In the genomic region with DNA sequence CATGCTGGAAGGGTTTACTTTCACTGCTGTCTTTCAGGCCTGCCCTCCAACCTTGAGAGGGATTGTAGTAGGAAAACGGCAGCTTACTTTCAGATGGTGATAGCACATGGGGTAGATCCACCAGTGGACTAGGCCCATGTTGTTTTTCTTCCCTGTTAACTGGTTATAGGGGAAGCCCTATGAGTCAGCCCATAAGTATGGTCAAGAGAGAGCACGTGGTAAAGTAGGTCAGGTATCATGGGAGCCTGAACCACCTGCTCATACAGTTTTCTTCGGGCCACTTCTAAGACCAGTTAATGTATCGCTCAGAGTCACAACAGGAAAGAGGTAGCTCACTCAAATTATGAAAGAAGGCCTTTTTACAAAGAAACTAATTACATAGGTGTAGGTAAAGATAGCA, we compare ENCODE assay signal across 21 cellular contexts. TPM values are rescaled to one million over a fixed set of nuclear protein-coding genes. Genes with fewer than 3 reads are reported as not detected.
A peak's percentile ranks its signal among the peaks of the same experiment; 100 is the strongest.
DNase-seq lines count a peak whose midpoint lies in the region; ATAC-seq and TF ChIP-seq lines count a peak whose summit lies in the region.
"Had no signal": no experiment of that assay in that cellular context is flagged by ENCODE, and none has a peak within 500 bp of the region (broad histone marks: within the 10 kb centered on the region; RNA-seq: fewer than 3 reads in every experiment).

No MANE protein-coding gene starts in this region.

- peaks cover 48% of the 10 kb centered on the region for H3K4me1 Mint-ChIP-seq in stimulated activated naive CD8-positive, alpha-beta T cell treated with anti-CD3 and anti-CD28 coated beads, Interleukin-15, amount 100 ng/mL, for 72 hours
- H3K4me1 Mint-ChIP-seq in activated T-helper 1 cell treated with anti-CD3 and anti-CD28 coated beads, Interleukin-12 subunit alpha, Interleukin-12 subunit beta, Interleukin-2, Interleukin-4 antibody, amounts not matched to agents 30 ng/mL and 10 ng/mL and 1 ng/mL, durations not matched to agents 14 hours and 24 hours and 36 hours (ENCODE audit: low read depth): peaks cover 26% of the 10 kb centered on the region
- peaks cover 9% of the 10 kb centered on the region for H3K4me1 Mint-ChIP-seq in endodermal cell
- H3K4me1 Mint-ChIP-seq: CD14-positive monocyte had no signal

- WGBS in endodermal cell (ENCODE audit: insufficient coverage in 1 of 2, insufficient read length in 1 of 2), 2 experiments: 93 to 97% methylated on average over 4 of the region's 4 CpGs

- no peak overlapping the region for H3K9ac ChIP-seq in endodermal cell (ENCODE audit: extremely low read depth, low read length, poor library complexity, severe bottlenecking)

- no peaks in the 10 kb centered on the region for H3K27me3 Mint-ChIP-seq in stimulated activated naive CD8-positive, alpha-beta T cell treated with anti-CD3 and anti-CD28 coated beads, Interleukin-15, amount 100 ng/mL, for 72 hours
- H3K27me3 Mint-ChIP-seq in activated T-helper 1 cell treated with anti-CD3 and anti-CD28 coated beads, Interleukin-12 subunit alpha, Interleukin-12 subunit beta, Interleukin-2, Interleukin-4 antibody, amounts not matched to agents 30 ng/mL and 10 ng/mL and 1 ng/mL, durations not matched to agents 14 hours and 24 hours and 36 hours (ENCODE audit: insufficient read depth): no peaks in the 10 kb centered on the region
- no peaks in the 10 kb centered on the region for H3K27me3 Mint-ChIP-seq in endodermal cell (ENCODE audit: insufficient read depth)
- H3K27me3 Mint-ChIP-seq: activated CD4-positive, alpha-beta T cell treated with anti-CD3 and anti-CD28 coated beads for 36 hours had no signal

- TF ChIP-seq CTCF in endodermal cell (conservative IDR thresholded peaks at IDR 0.05) (no peak), omental fat pad (IDR thresholded peaks at IDR 0.05) (no peak)

- ATAC-seq in stimulated activated naive CD8-positive, alpha-beta T cell treated with anti-CD3 and anti-CD28 coated beads, Interleukin-15, amount 100 ng/mL, for 72 hours: peak; percentile 56
- ATAC-seq in stimulated activated naive CD8-positive, alpha-beta T cell treated with anti-CD3 and anti-CD28 coated beads, Interleukin-15, Interleukin-2, amounts not matched to agents 100 U/mL and 50 U/mL, for 24 hours: no peak
- ATAC-seq in GM18907 (IDR thresholded peaks at IDR 0.05; ENCODE audit: unreplicated experiment): no peak
- no peak for ATAC-seq in HG02623 (IDR thresholded peaks at IDR 0.05; ENCODE audit: unreplicated experiment)
- no peak for ATAC-seq in omental fat pad (ENCODE audit: low FRiP score)
- ATAC-seq: activated CD4-positive, alpha-beta T cell treated with anti-CD3 and anti-CD28 coated beads for 36 hours; HCT116; left lobe of liver; mucosa of descending colon had no signal

- peaks cover 34% of the 10 kb centered on the region for H3K9me3 ChIP-seq in endodermal cell (ENCODE audit: control insufficient read depth, low read length)
- H3K9me3 ChIP-seq: mucosa of descending colon, neutrophil, tibial artery had no signal

- H3K9me3 Mint-ChIP-seq in stimulated activated naive CD8-positive, alpha-beta T cell treated with anti-CD3 and anti-CD28 coated beads, Interleukin-15, amount 100 ng/mL, for 72 hours: no peaks in the 10 kb centered on the region
- no peaks in the 10 kb centered on the region for H3K9me3 Mint-ChIP-seq in activated T-helper 1 cell treated with anti-CD3 and anti-CD28 coated beads, Interleukin-12 subunit alpha, Interleukin-12 subunit beta, Interleukin-2, Interleukin-4 antibody, amounts not matched to agents 30 ng/mL and 10 ng/mL and 1 ng/mL, durations not matched to agents 14 hours and 24 hours and 36 hours
- peaks cover 25% of the 10 kb centered on the region for H3K9me3 Mint-ChIP-seq in endodermal cell

- peaks cover 56% of the 10 kb centered on the region for H3K36me3 ChIP-seq in endodermal cell (ENCODE audit: control insufficient read depth, insufficient read depth, low read length)

- H3K4me3 ChIP-seq in endodermal cell (ENCODE audit: low read length): no peak overlapping the region
- H3K4me3 ChIP-seq: mucosa of descending colon, SK-N-MC, tibial artery had no signal

- H3K27me3 ChIP-seq in endodermal cell (ENCODE audit: control insufficient read depth, insufficient read depth, low read length, poor library complexity, severe bottlenecking): no peaks in the 10 kb centered on the region
- H3K27me3 ChIP-seq: neutrophil, tibial artery had no signal

- H3K27ac Mint-ChIP-seq in stimulated activated naive CD8-positive, alpha-beta T cell treated with anti-CD3 and anti-CD28 coated beads, Interleukin-15, amount 100 ng/mL, for 72 hours: peak overlapping the region in 1 of 2 donors; percentile 50
- H3K27ac Mint-ChIP-seq in activated T-helper 1 cell treated with anti-CD3 and anti-CD28 coated beads, Interleukin-12 subunit alpha, Interleukin-12 subunit beta, Interleukin-2, Interleukin-4 antibody, amounts not matched to agents 30 ng/mL and 10 ng/mL and 1 ng/mL, durations not matched to agents 14 hours and 24 hours and 36 hours: peak overlapping the region; percentile 16
- H3K27ac Mint-ChIP-seq in endodermal cell: no peak overlapping the region
- H3K27ac Mint-ChIP-seq: activated CD4-positive, alpha-beta T cell treated with anti-CD3 and anti-CD28 coated beads for 36 hours; CD14-positive monocyte had no signal

- H3K4me1 ChIP-seq in endodermal cell (ENCODE audit: control insufficient read depth, insufficient read depth, low read length): no peaks in the 10 kb centered on the region

- H3K4me3 Mint-ChIP-seq in stimulated activated naive CD8-positive, alpha-beta T cell treated with anti-CD3 and anti-CD28 coated beads, Interleukin-15, amount 100 ng/mL, for 72 hours: no peak overlapping the region
- H3K4me3 Mint-ChIP-seq in activated T-helper 1 cell treated with anti-CD3 and anti-CD28 coated beads, Interleukin-12 subunit alpha, Interleukin-12 subunit beta, Interleukin-2, Interleukin-4 antibody, amounts not matched to agents 30 ng/mL and 10 ng/mL and 1 ng/mL, durations not matched to agents 14 hours and 24 hours and 36 hours: no peak overlapping the region
- no peak overlapping the region for H3K4me3 Mint-ChIP-seq in endodermal cell
- H3K4me3 Mint-ChIP-seq: activated CD4-positive, alpha-beta T cell treated with anti-CD3 and anti-CD28 coated beads for 36 hours; CD14-positive monocyte had no signal

- H3K27ac ChIP-seq in endodermal cell (ENCODE audit: low read depth, low read length): no peak overlapping the region
- H3K27ac ChIP-seq: neutrophil, SK-N-MC, tibial artery had no signal

- no peak for DNase-seq in stimulated activated naive CD8-positive, alpha-beta T cell treated with anti-CD3 and anti-CD28 coated beads, Interleukin-15, amount 100 ng/mL, for 72 hours
- DNase-seq in stimulated activated naive CD8-positive, alpha-beta T cell treated with anti-CD3 and anti-CD28 coated beads, Interleukin-15, Interleukin-2, amounts not matched to agents 100 U/mL and 50 U/mL, for 24 hours: no peak
- DNase-seq in activated T-helper 1 cell treated with anti-CD3 and anti-CD28 coated beads, Interleukin-12 subunit alpha, Interleukin-12 subunit beta, Interleukin-2, Interleukin-4 antibody, amounts not matched to agents 30 ng/mL and 10 ng/mL and 1 ng/mL, durations not matched to agents 14 hours and 24 hours and 36 hours (ENCODE audit: low spot score): no peak
- peak; percentile 33 for DNase-seq in glomerular visceral epithelial cell (ENCODE audit: extremely low spot score)
- no peak for DNase-seq in endodermal cell
- DNase-seq in omental fat pad (ENCODE audit: low spot score): no peak
- DNase-seq: activated CD4-positive, alpha-beta T cell treated with anti-CD3 and anti-CD28 coated beads for 36 hours; activated gamma-delta T cell; amygdala; mucosa of descending colon; NCI-H1417 treated with DMSO at 0.1 percent for 48 hours; NCI-H774; retina; tibial artery had no signal

- intact Hi-C loops in activated T-helper 1 cell treated with anti-CD3 and anti-CD28 coated beads, Interleukin-12 subunit alpha, Interleukin-12 subunit beta, Interleukin-2, Interleukin-4 antibody, amounts not matched to agents 30 ng/mL and 10 ng/mL and 1 ng/mL, durations not matched to agents 14 hours and 24 hours and 36 hours (cut with micrococcal nuclease): no loop called here

- peaks cover 52% of the 10 kb centered on the region for H3K36me3 Mint-ChIP-seq in activated T-helper 1 cell treated with anti-CD3 and anti-CD28 coated beads, Interleukin-12 subunit alpha, Interleukin-12 subunit beta, Interleukin-2, Interleukin-4 antibody, amounts not matched to agents 30 ng/mL and 10 ng/mL and 1 ng/mL, durations not matched to agents 14 hours and 24 hours and 36 hours (ENCODE audit: low read depth)
- peaks cover 62% of the 10 kb centered on the region for H3K36me3 Mint-ChIP-seq in endodermal cell (ENCODE audit: low read depth)

RNA-seq across cellular contexts. Expression of gene PDK1, which starts 33.0 kb away (rescaled TPM):
- 27.6 and 35.8 TPM in 2 replicates for total RNA-seq in activated T-helper 1 cell treated with anti-CD3 and anti-CD28 coated beads, Interleukin-12 subunit alpha, Interleukin-12 subunit beta, Interleukin-2, Interleukin-4 antibody, amounts not matched to agents 30 ng/mL and 10 ng/mL and 1 ng/mL, durations not matched to agents 14 hours and 24 hours and 36 hours
- total RNA-seq in endodermal cell: 10 to 100 TPM; 24.7 to 27.3 TPM
- 29.9 TPM for polyA plus RNA-seq in endodermal cell (2013, experiment 1 of 2)
- 27.3 TPM for polyA plus RNA-seq in endodermal cell (2013, experiment 2 of 2)
- total RNA-seq in omental fat pad: 10 to 100 TPM; 12.0 to 18.8 (median 16.8) TPM
